Comparison of ENCODE assay signal across 20 cellular contexts in genomic region chr1:170041423-170042207, GRCh38.
"Had no signal": no experiment of that assay in that cellular context is flagged by ENCODE, and none has a peak within 500 bp of the region (broad histone marks: within the 10 kb centered on the region; RNA-seq: fewer than 3 reads in every experiment).

No MANE protein-coding gene starts in this region.

- H3K4me1 ChIP-seq: SJSA1 had no signal

- DNase-seq: activated CD4-positive, alpha-beta memory T cell treated with anti-CD3 and anti-CD28 coated beads, Interleukin-2, amount 10 ng/mL, durations not matched to agents 7 days and 5 days; activated CD4-positive, alpha-beta T cell treated with anti-CD3 and anti-CD28 coated beads for 36 hours; activated CD4-positive, alpha-beta T cell treated with anti-CD3 and anti-CD28 coated beads, Interleukin-2, amount 50 U/mL, for 1 hour; activated gamma-delta T cell treated with Interleukin-2 at 50 U/mL for 16 hours; activated naive CD4-positive, alpha-beta T cell treated with anti-CD3 and anti-CD28 coated beads, Interleukin-2, amount 10 ng/mL, durations not matched to agents 7 days and 5 days; activated naive CD8-positive, alpha-beta T cell treated with anti-CD3 and anti-CD28 coated beads for 36 hours; activated T-cell treated with anti-CD3 and anti-CD28 coated beads for 4 hours; activated T-cell treated with anti-CD3 and anti-CD28 coated beads, Interleukin-2, amount 50 U/mL, for 72 hours; cerebellar nuclear complex; NCI-H1092 treated with DMSO at 0.1 percent for 48 hours; NCI-H1436; NCI-H1694 treated with DMSO at 0.1 percent for 48 hours; NCI-H2081; NCI-H510A treated with DMSO at 0.1 percent for 48 hours; NCI-H69; NK-92 treated with Interleukin-12 subunit alpha and Interleukin-12 subunit beta, amount 100 ng/mL, for 24 hours; WERI-Rb-1 had no signal

- H3K36me3 ChIP-seq: SJSA1, WERI-Rb-1 had no signal

- H3K4me3 ChIP-seq: SJSA1 had no signal

- H3K27ac ChIP-seq: KMS-11, SJSA1, WERI-Rb-1 had no signal

- H3K9me3 ChIP-seq: SJSA1 had no signal

- ATAC-seq: activated CD4-positive, alpha-beta T cell treated with anti-CD3 and anti-CD28 coated beads for 36 hours; activated T-cell treated with anti-CD3 and anti-CD28 coated beads, Interleukin-2, amount 50 U/mL, for 72 hours; SK-N-SH treated with all-trans-retinoic acid at 6 μM for 48 hours had no signal

- H3K27me3 ChIP-seq: SJSA1 had no signal
